Comparison of ENCODE assay signal across 8 cellular contexts in the genomic region with DNA sequence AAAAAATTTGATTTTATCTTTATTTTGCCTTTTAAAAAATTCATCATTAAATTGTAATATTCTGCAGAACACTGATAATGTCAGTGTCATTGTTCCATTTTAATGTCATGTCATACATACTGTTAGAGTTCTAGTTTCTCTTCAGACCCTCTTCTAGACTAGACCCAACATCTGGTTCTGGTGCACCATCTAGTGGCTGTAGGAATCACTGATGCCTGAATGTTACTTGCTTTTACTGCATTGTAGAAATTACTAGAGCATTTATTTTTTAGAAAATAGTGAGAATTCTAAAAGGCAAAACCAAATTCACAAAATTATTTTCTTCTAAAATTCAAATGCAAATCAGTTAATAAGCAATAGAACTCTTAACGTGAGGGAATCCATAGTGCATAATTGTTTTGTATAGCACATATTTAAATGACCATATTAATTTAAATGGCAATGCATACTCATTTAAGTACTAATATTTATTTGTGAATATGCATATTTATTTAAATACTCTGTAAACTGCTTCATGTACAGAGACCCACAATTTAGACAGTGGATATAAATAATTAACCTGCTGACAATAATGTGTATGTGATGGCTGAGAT.
DNase-seq lines count a peak whose midpoint lies in the region; ATAC-seq and TF ChIP-seq lines count a peak whose summit lies in the region.

No MANE protein-coding gene starts in this region.

- H3K9me3 ChIP-seq in adipocyte (ENCODE audit: control insufficient read depth, low read length) = no peaks in the 10 kb centered on the region
- no peaks in the 10 kb centered on the region for H3K9me3 ChIP-seq in right atrium auricular region

- H3K4me1 ChIP-seq in GM23338 (ENCODE audit: insufficient read depth) (no peaks in the 10 kb centered on the region), KMS-11 (ENCODE audit: low read depth, poor library complexity, severe bottlenecking) (peaks cover 1% of the 10 kb centered on the region), adipocyte (ENCODE audit: control insufficient read depth, insufficient read depth, low read length) (no peaks in the 10 kb centered on the region), right atrium auricular region (no peaks in the 10 kb centered on the region)

- H3F3A ChIP-seq in GM23338 (replicated peaks; ENCODE audit: low read depth) = no peaks in the 10 kb centered on the region

- peaks cover 14% of the 10 kb centered on the region for H3K4me1 Mint-ChIP-seq in T-helper 2 cell treated with Interferon-gamma antibody and Interleukin-4, amounts not matched to agents 5 μg/mL and 100 μg/mL, for 36 hours (ENCODE audit: low read depth)
- H3K4me1 Mint-ChIP-seq in GM23338 = peaks cover 2% of the 10 kb centered on the region; the same call in 2 of the 3 replicates

- H4K20me1 ChIP-seq in GM23338 (replicated peaks; ENCODE audit: insufficient read depth) (no peaks in the 10 kb centered on the region), KMS-11 (ENCODE audit: insufficient read depth) (no peaks in the 10 kb centered on the region)

- H3K9ac ChIP-seq in KMS-11 (no peak overlapping the region), adipocyte (ENCODE audit: low read length) (no peak overlapping the region)

- no peaks in the 10 kb centered on the region for H3K9me2 ChIP-seq in GM23338 (ENCODE audit: insufficient read depth)

- H3K27ac Mint-ChIP-seq in T-helper 2 cell treated with Interferon-gamma antibody and Interleukin-4, amounts not matched to agents 5 μg/mL and 100 μg/mL, for 36 hours = no peak overlapping the region
- no peak overlapping the region for H3K27ac Mint-ChIP-seq in GM23338

- H3K4me2 ChIP-seq in GM23338 = no peak overlapping the region
- no peak overlapping the region for H3K4me2 ChIP-seq in KMS-11

- no peak overlapping the region for H2AFZ ChIP-seq in GM23338
- H2AFZ ChIP-seq in KMS-11 (ENCODE audit: low read depth) = no peak overlapping the region

- H3K27me3 ChIP-seq in GM23338 (ENCODE audit: insufficient read depth) = no peaks in the 10 kb centered on the region
- no peaks in the 10 kb centered on the region for H3K27me3 ChIP-seq in KMS-11 (ENCODE audit: insufficient read depth, low read depth)
- no peaks in the 10 kb centered on the region for H3K27me3 ChIP-seq in adipocyte (replicated peaks; ENCODE audit: control insufficient read depth, insufficient read depth, low read length)
- H3K27me3 ChIP-seq in right atrium auricular region = no peaks in the 10 kb centered on the region

- H3K36me3 Mint-ChIP-seq in T-helper 2 cell treated with Interferon-gamma antibody and Interleukin-4, amounts not matched to agents 5 μg/mL and 100 μg/mL, for 36 hours (ENCODE audit: low read depth) = peaks cover 38% of the 10 kb centered on the region
- H3K36me3 Mint-ChIP-seq in GM23338 (ENCODE audit: low read depth) = peaks cover 6% of the 10 kb centered on the region; the same call in 1 of the 3 replicates

- no peaks in the 10 kb centered on the region for H3K9me3 Mint-ChIP-seq in T-helper 2 cell treated with Interferon-gamma antibody and Interleukin-4, amounts not matched to agents 5 μg/mL and 100 μg/mL, for 36 hours
- no peaks in the 10 kb centered on the region for H3K9me3 Mint-ChIP-seq in GM23338

- ATAC-seq in GM23338 = peak; percentile 85

- H3K79me2 ChIP-seq in GM23338 (replicated peaks; ENCODE audit: insufficient read depth) (no peaks in the 10 kb centered on the region), KMS-11 (ENCODE audit: insufficient read depth, low read depth) (no peaks in the 10 kb centered on the region)

- DNase-seq in T-helper 2 cell (peak in 4 of 5 experiments; percentile 22 to 78 (median 32)), GM23338 (ENCODE audit: low spot score) (peak; percentile 83), RKO (ENCODE audit: low spot score) (peak; percentile 78), adipocyte (ENCODE audit: low read depth) (peak; percentile 88), right atrium auricular region (ENCODE audit: low spot score) (no peak), skeletal muscle cell (ENCODE audit: low read depth) (peak; percentile 28)
- DNase-seq in T-helper 2 cell treated with Interferon-gamma antibody and Interleukin-4, amounts not matched to agents 5 μg/mL and 100 μg/mL, for 36 hours (ENCODE audit: low spot score) = no peak

- H3K27ac ChIP-seq in GM23338 (ENCODE audit: low read depth) = no peak overlapping the region
- H3K27ac ChIP-seq in KMS-11 = no peak overlapping the region
- no peak overlapping the region for H3K27ac ChIP-seq in right atrium auricular region

- no peaks in the 10 kb centered on the region for H3K36me3 ChIP-seq in GM23338 (ENCODE audit: insufficient read depth)
- no peaks in the 10 kb centered on the region for H3K36me3 ChIP-seq in KMS-11 (ENCODE audit: insufficient read depth)
- peaks cover 7% of the 10 kb centered on the region for H3K36me3 ChIP-seq in adipocyte (ENCODE audit: control insufficient read depth, insufficient read depth, low read length, severe bottlenecking)
- H3K36me3 ChIP-seq in right atrium auricular region = peaks cover 10% of the 10 kb centered on the region

- H3K4me3 ChIP-seq in GM23338 (no peak overlapping the region), KMS-11 (IDR thresholded peaks at IDR 0.05; ENCODE audit: insufficient read depth, low read depth, low read length) (no peak overlapping the region), adipocyte (ENCODE audit: low read length) (no peak overlapping the region), right atrium auricular region (no peak overlapping the region), skeletal muscle cell (ENCODE audit: low read depth, low read length) (no peak overlapping the region)

- H3K4me3 Mint-ChIP-seq in T-helper 2 cell treated with Interferon-gamma antibody and Interleukin-4, amounts not matched to agents 5 μg/mL and 100 μg/mL, for 36 hours = no peak overlapping the region
- H3K4me3 Mint-ChIP-seq in GM23338 = no peak overlapping the region

- H3K27me3 Mint-ChIP-seq in T-helper 2 cell treated with Interferon-gamma antibody and Interleukin-4, amounts not matched to agents 5 μg/mL and 100 μg/mL, for 36 hours (ENCODE audit: low read depth) = no peaks in the 10 kb centered on the region
- no peaks in the 10 kb centered on the region for H3K27me3 Mint-ChIP-seq in GM23338 (ENCODE audit: insufficient read depth, low read depth, poor library complexity)

- TF ChIP-seq CTCF in GM23338 (conservative IDR thresholded peaks at IDR 0.05; ENCODE audit: low read depth in 2 of 2) (peak; percentile 94 to 99), KMS-11 (conservative IDR thresholded peaks at IDR 0.05; ENCODE audit: low read depth, low read length) (peak; percentile 66), right atrium auricular region (IDR thresholded peaks at IDR 0.05) (peak; percentile 44 to 74)

TF ChIP-seq in GM23338, 12 proteins besides CTCF, POLR2A, EP300 and RAD21:
- TF ChIP-seq POLR2AphosphoS5 (IDR thresholded peaks at IDR 0.05; ENCODE audit: low read depth) (no peak), JUNB (IDR thresholded peaks at IDR 0.05; ENCODE audit: unreplicated experiment) (no peak)
- TF ChIP-seq, protein P1, sequence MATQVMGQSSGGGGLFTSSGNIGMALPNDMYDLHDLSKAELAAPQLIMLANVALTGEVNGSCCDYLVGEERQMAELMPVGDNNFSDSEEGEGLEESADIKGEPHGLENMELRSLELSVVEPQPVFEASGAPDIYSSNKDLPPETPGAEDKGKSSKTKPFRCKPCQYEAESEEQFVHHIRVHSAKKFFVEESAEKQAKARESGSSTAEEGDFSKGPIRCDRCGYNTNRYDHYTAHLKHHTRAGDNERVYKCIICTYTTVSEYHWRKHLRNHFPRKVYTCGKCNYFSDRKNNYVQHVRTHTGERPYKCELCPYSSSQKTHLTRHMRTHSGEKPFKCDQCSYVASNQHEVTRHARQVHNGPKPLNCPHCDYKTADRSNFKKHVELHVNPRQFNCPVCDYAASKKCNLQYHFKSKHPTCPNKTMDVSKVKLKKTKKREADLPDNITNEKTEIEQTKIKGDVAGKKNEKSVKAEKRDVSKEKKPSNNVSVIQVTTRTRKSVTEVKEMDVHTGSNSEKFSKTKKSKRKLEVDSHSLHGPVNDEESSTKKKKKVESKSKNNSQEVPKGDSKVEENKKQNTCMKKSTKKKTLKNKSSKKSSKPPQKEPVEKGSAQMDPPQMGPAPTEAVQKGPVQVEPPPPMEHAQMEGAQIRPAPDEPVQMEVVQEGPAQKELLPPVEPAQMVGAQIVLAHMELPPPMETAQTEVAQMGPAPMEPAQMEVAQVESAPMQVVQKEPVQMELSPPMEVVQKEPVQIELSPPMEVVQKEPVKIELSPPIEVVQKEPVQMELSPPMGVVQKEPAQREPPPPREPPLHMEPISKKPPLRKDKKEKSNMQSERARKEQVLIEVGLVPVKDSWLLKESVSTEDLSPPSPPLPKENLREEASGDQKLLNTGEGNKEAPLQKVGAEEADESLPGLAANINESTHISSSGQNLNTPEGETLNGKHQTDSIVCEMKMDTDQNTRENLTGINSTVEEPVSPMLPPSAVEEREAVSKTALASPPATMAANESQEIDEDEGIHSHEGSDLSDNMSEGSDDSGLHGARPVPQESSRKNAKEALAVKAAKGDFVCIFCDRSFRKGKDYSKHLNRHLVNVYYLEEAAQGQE (IDR thresholded peaks at IDR 0.05; ENCODE audit: unreplicated experiment) = no peak
- TF ChIP-seq, protein P2, sequence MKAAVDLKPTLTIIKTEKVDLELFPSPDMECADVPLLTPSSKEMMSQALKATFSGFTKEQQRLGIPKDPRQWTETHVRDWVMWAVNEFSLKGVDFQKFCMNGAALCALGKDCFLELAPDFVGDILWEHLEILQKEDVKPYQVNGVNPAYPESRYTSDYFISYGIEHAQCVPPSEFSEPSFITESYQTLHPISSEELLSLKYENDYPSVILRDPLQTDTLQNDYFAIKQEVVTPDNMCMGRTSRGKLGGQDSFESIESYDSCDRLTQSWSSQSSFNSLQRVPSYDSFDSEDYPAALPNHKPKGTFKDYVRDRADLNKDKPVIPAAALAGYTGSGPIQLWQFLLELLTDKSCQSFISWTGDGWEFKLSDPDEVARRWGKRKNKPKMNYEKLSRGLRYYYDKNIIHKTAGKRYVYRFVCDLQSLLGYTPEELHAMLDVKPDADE (IDR thresholded peaks at IDR 0.05) = no peak

Comparison
In these comparisons a context has a peak if more than half of its experiments do, and no peak if none do; other contexts are left out.
1. DNase-seq: peak in T-helper 2 cell (4 of 5), GM23338 (single experiment), RKO (single experiment), adipocyte (single experiment) and skeletal muscle cell (single experiment); none in T-helper 2 cell treated with Interferon-gamma antibody and Interleukin-4, amounts not matched to agents 5 μg/mL and 100 μg/mL, for 36 hours (single experiment) and right atrium auricular region (single experiment).
2. Peak in every context shown above with its lines, with median percentiles within 50 percentile points of each other: CTCF ChIP-seq.